8 cellular contexts compared by ENCODE assay signal in the genomic region with DNA sequence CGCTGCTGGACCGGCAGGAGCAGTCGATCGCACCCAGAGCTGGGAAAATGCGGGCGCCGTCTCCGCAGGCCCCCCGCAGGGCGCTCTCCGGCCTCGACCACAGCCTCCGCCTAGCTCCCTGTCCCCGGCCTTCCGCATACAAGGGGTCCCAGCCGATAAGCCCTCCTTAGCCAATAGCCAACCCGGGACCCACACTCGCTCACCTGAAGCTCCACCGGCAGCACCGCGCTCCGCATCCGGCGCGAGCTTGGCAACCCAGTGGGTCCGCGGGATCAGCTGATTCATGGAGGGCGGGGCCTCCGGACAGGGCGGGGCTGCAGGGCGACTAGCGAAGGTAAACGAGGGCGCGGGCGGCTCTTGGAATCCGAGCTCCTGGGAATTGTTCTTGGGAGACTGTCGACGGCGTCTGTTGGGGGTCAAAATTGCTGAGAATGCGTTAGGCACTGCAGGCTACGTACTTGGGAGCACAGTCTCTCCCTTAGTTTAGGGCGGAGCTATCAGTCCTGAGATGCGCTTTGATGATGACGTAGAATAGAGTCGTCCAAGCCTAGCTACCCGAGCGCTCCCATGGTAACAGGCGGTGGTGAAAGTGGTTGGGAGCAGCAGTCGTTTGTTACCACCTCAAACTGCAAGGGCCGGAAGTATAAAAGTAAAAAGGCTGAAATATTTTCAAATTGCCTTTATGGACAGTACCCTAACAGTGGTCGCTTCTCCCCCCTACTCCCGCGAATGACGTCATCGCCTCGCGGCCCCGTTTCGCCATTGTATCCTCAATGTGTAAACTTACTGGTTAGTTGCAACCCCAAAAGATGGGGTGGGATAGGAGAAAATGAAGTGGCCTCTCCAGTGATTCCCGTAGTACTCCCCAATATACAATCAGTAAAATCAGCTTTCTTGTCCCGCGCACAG. TPM values are rescaled to one million over a fixed set of nuclear protein-coding genes. Genes with fewer than 3 reads are reported as not detected.
DNase-seq lines count a peak whose midpoint lies in the region; ATAC-seq and TF ChIP-seq lines count a peak whose summit lies in the region.

A gene (minus strand): TSS at position 260 of the 909 bp plus-strand sequence. CDS start 12,048 bp downstream, outside the sequence.

- DNase-seq in NCI-H187 (lab: John Stamatoyannopoulos, UW) (peak; percentile 86 to 90), T-helper 2 cell (peak; percentile 86 to 96 (median 90)), ascending aorta (ENCODE audit: low spot score in 2 of 2) (peak; percentile 84 to 99), right cardiac atrium (peak; percentile 97 to 99 (median 98)), pulmonary artery endothelial cell (ENCODE audit: low read depth, low spot score) (peak; percentile 99), uterus (peak; percentile 97 to 98)

- intact Hi-C loops in ascending aorta (cut with DNase I) = loop anchor here (1.0 to 5.0 kb wide), 3 partner anchors 17 to 252 kb away; a partner anchor contains a TSS
- intact Hi-C loops in right cardiac atrium (cut with DNase I) = no loop called here
- intact Hi-C loops in uterus (cut with DNase I; ENCODE audit: low total_unique reads) = no loop called here

- H3K9me3 ChIP-seq in ascending aorta (no peaks in the 10 kb centered on the region), right cardiac atrium (ENCODE audit: control insufficient read depth, low read length) (no peaks in the 10 kb centered on the region), uterus (no peaks in the 10 kb centered on the region)

- peak within 1 kb of the TSS; percentile 67 to 85 for H3K4me3 ChIP-seq in ascending aorta
- peak within 1 kb of the TSS; percentile 86 for H3K4me3 ChIP-seq in right cardiac atrium (ENCODE audit: low read length)
- peak within 1 kb of the TSS; percentile 95 for H3K4me3 ChIP-seq in uterus

- ATAC-seq in GM18498 (IDR thresholded peaks at IDR 0.05; ENCODE audit: unreplicated experiment) = peak; percentile 98
- peak; percentile 93 for ATAC-seq in HG02938 (IDR thresholded peaks at IDR 0.05; ENCODE audit: unreplicated experiment)
- peak; percentile 98 to 99 for ATAC-seq in right cardiac atrium

- WGBS in right cardiac atrium = under 1% methylated on average over 63 of the region's 63 CpGs

- H3K27me3 ChIP-seq in ascending aorta (no peaks in the 10 kb centered on the region), right cardiac atrium (ENCODE audit: control insufficient read depth, insufficient read depth) (no peaks in the 10 kb centered on the region), uterus (no peaks in the 10 kb centered on the region)

- peak; percentile 31 to 61 for TF ChIP-seq POLR2A in uterus (IDR thresholded peaks at IDR 0.05)

- H3K36me3 ChIP-seq in ascending aorta = no peaks in the 10 kb centered on the region
- H3K36me3 ChIP-seq in uterus = no peaks in the 10 kb centered on the region

- H3K4me1 ChIP-seq in ascending aorta = peaks cover 0 to 7% of the 10 kb centered on the region in 2 donors
- no peaks in the 10 kb centered on the region for H3K4me1 ChIP-seq in right cardiac atrium (ENCODE audit: control insufficient read depth, insufficient read depth, low read length)
- H3K4me1 ChIP-seq in uterus = no peaks in the 10 kb centered on the region

- H3K27ac ChIP-seq in ascending aorta (peak within 1 kb of the TSS; percentile 84 to 92), right cardiac atrium (ENCODE audit: low read length) (peak within 1 kb of the TSS; percentile 71), uterus (peak within 1 kb of the TSS; percentile 90 to 93)

- no peak for TF ChIP-seq CTCF in ascending aorta (IDR thresholded peaks at IDR 0.05)
- peak in 1 of 4 experiments; percentile 10 for TF ChIP-seq CTCF in uterus (IDR thresholded peaks at IDR 0.05)

RNA-seq across cellular contexts. Expression of the gene that starts here (rescaled TPM):
- total RNA-seq in ascending aorta (6.5 TPM), right cardiac atrium (10 to 100 TPM; 27.1 to 34.6 (median 32.7) TPM), pulmonary artery endothelial cell (36.1 and 42.5 TPM in 2 replicates), uterus (10 to 100 TPM in 3 of 4 donors, 1 to 10 TPM in 1; 8.2 to 27.2 (median 23.5) TPM)
- 10.9 TPM for polyA plus RNA-seq in right cardiac atrium

Comparison
In these comparisons a context has a peak if more than half of its experiments do, and no peak if none do; other contexts are left out.
1. Peak in every context shown above with its lines: DNase-seq, ATAC-seq, H3K4me3 ChIP-seq and H3K27ac ChIP-seq.